8 cellular contexts compared by ENCODE assay signal in the genomic region with DNA sequence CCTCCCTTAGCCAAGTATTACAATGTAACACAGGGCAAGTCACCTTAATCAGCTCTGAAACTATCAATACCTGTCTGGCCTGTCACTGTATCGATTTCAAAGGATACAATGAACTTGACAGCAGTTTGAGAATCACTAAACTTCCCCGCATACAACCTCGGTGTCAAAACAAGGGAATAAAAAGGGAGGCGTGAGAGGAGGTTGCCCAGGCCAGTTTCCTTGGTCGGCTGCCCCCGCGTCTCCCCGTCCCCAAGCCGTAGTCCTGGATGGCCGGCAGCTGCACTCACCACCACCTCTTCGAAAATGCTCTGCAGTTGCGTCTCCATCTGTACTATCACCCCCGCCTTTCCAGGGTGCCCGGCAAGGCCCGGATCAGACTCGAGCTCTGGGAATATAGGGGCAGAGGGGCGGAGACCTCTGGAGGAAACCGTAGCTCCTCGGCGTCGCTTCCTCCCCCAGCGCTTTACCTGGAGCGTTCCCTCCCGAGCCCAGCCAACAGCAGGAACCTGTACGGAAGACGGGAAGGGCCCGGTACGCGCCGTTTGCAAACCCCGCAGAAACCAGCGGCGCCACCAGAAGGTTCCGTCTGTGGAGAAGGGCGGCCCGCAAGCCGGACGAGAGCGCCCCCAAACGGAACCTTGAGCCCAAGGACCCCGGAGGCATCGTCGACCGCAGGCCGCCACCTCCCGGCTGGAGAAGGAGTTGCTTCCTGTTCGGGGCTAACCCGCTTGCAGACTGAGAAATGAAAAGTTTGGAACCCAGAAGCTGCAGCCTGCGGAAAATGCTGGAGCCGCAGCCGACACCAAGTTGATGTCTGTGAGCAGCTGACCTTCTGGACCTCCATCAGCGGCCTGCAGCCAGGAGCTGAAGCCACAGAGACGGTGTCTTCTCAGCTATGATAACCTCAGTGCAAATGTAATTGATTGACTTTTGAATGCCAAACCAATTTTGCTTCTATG. TPM values are rescaled to one million over a fixed set of nuclear protein-coding genes. Genes with fewer than 3 reads are reported as not detected.
DNase-seq lines count a peak whose midpoint lies in the region; ATAC-seq and TF ChIP-seq lines count a peak whose summit lies in the region.

A gene with protein sequence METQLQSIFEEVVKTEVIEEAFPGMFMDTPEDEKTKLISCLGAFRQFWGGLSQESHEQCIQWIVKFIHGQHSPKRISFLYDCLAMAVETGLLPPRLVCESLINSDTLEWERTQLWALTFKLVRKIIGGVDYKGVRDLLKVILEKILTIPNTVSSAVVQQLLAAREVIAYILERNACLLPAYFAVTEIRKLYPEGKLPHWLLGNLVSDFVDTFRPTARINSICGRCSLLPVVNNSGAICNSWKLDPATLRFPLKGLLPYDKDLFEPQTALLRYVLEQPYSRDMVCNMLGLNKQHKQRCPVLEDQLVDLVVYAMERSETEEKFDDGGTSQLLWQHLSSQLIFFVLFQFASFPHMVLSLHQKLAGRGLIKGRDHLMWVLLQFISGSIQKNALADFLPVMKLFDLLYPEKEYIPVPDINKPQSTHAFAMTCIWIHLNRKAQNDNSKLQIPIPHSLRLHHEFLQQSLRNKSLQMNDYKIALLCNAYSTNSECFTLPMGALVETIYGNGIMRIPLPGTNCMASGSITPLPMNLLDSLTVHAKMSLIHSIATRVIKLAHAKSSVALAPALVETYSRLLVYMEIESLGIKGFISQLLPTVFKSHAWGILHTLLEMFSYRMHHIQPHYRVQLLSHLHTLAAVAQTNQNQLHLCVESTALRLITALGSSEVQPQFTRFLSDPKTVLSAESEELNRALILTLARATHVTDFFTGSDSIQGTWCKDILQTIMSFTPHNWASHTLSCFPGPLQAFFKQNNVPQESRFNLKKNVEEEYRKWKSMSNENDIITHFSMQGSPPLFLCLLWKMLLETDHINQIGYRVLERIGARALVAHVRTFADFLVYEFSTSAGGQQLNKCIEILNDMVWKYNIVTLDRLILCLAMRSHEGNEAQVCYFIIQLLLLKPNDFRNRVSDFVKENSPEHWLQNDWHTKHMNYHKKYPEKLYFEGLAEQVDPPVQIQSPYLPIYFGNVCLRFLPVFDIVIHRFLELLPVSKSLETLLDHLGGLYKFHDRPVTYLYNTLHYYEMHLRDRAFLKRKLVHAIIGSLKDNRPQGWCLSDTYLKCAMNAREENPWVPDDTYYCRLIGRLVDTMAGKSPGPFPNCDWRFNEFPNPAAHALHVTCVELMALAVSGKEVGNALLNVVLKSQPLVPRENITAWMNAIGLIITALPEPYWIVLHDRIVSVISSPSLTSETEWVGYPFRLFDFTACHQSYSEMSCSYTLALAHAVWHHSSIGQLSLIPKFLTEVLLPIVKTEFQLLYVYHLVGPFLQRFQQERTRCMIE (N-terminal part only) (minus strand): TSS at position 519 of the 959 bp plus-strand sequence. CDS start 193 bp downstream, at position 326.

- DNase-seq in AG09319 (ENCODE audit: extremely low read depth, low read depth) (peak; percentile 86), NCI-H226 (peak; percentile 91), activated B cell treated with CpG ODN at 0.5 μM for 24 hours (peak; percentile 98), caudate nucleus (lab: John Stamatoyannopoulos, UW) (peak; percentile 34 to 98 (median 92)), immature natural killer cell (peak; percentile 91 to 94 (median 91)), spleen (peak; percentile 99)

- H3K4me3 Mint-ChIP-seq in activated B cell treated with CpG ODN at 0.5 μM for 24 hours (peak within 1 kb of the TSS; percentile 99), immature natural killer cell (peak within 1 kb of the TSS; percentile 97 to 100 (median 99))

- 0 to 1% (median 1%) methylated on average over 42 to 53 of the region's 53 CpGs for WGBS in spleen, 5 donors

- H3K4me1 ChIP-seq in spleen = peaks cover 17 to 47% (median 31%) of the 10 kb centered on the region in 6 donors

- TF ChIP-seq POLR2A in GM18951 (IDR thresholded peaks at IDR 0.05; ENCODE audit: extremely low read depth, insufficient read depth, insufficient read length) (peak; percentile 81), spleen (IDR thresholded peaks at IDR 0.05) (peak in 2 of 3 donors; percentile 32 to 77)

- H3K4me1 Mint-ChIP-seq in activated B cell treated with CpG ODN at 0.5 μM for 24 hours (peaks cover 31% of the 10 kb centered on the region), immature natural killer cell (peaks cover 33 to 36% of the 10 kb centered on the region in 2 donors)

- intact Hi-C loops in activated B cell treated with CpG ODN at 0.5 μM for 24 hours (cut with micrococcal nuclease) = loop anchor here (1.0 to 5.0 kb wide), 10 partner anchors 55 to 1187 kb away; a partner anchor contains a TSS
- intact Hi-C loops in spleen (cut with DNase I; ENCODE audit: low total_unique reads) = no loop called here

- peak within 1 kb of the TSS; percentile 94 for H3K27ac Mint-ChIP-seq in activated B cell treated with CpG ODN at 0.5 μM for 24 hours
- H3K27ac Mint-ChIP-seq in immature natural killer cell = peak within 1 kb of the TSS; percentile 91 to 96 (median 94)

- ATAC-seq in HG03196 (IDR thresholded peaks at IDR 0.05; ENCODE audit: unreplicated experiment) (peak; percentile 97), activated B cell treated with CpG ODN at 0.5 μM for 24 hours (ENCODE audit: low read depth) (peak; percentile 95)

- POLR2A ChIA-PET in activated B cell treated with CpG ODN at 0.5 μM for 24 hours (lab: Charles Lee) = interaction anchor here (0.5 to 1.5 kb wide), 14 partner anchors 9 to 639 kb away, joined by 3 to 6 read pairs (median 3); a partner anchor contains a TSS

- H3K9me3 Mint-ChIP-seq in activated B cell treated with CpG ODN at 0.5 μM for 24 hours (no peaks in the 10 kb centered on the region), immature natural killer cell (no peaks in the 10 kb centered on the region)

- H3K9me3 ChIP-seq in spleen = no peaks in the 10 kb centered on the region

- H3K4me3 ChIP-seq in spleen = peak within 1 kb of the TSS; percentile 54 to 94 (median 84)

- CTCF ChIA-PET in activated B cell treated with CpG ODN at 0.5 μM for 24 hours (lab: Charles Lee) = interaction anchor here (0.7 to 3.6 kb wide), 23 partner anchors 9 to 743 kb away, joined by 3 to 21 read pairs (median 5); a partner anchor contains a TSS

- H3K27me3 Mint-ChIP-seq in activated B cell treated with CpG ODN at 0.5 μM for 24 hours (no peaks in the 10 kb centered on the region), immature natural killer cell (ENCODE audit: low read depth in 3 of 3) (peaks cover 0 to 6% (median 4%) of the 10 kb centered on the region in 3 donors)

- no peak; the same call in none of the 2 replicates for TF ChIP-seq CTCF in AG09319 (IDR thresholded peaks at IDR 0.05; ENCODE audit: low read depth, low read length)
- TF ChIP-seq CTCF in activated B cell treated with CpG ODN at 0.5 μM for 24 hours (IDR thresholded peaks at IDR 0.05) = peak; percentile 62
- TF ChIP-seq CTCF in spleen (IDR thresholded peaks at IDR 0.05 in 8 of 11, conservative IDR thresholded peaks at IDR 0.05 in 3 of 11) = peak; percentile 81 to 97 (median 94)

- H3K27ac ChIP-seq in caudate nucleus (ENCODE audit: low read depth, low read length) (peak within 1 kb of the TSS; percentile 72), spleen (peak within 1 kb of the TSS; percentile 1 to 89 (median 80))

- H3K27me3 ChIP-seq in spleen (replicated peaks in 1 of 7) = no peaks in the 10 kb centered on the region

- H3K36me3 Mint-ChIP-seq in activated B cell treated with CpG ODN at 0.5 μM for 24 hours (ENCODE audit: low read depth) (peaks cover 31% of the 10 kb centered on the region), immature natural killer cell (peaks cover 8% of the 10 kb centered on the region in 3 donors)

- H3K36me3 ChIP-seq in spleen = peaks cover 0 to 37% (median 26%) of the 10 kb centered on the region in 6 donors

- in situ Hi-C loops in GM18951 (cut with MboI; ENCODE audit: low sequenced_read_pairs, unreplicated experiment) = no loop called here

RNA-seq across cellular contexts. Expression of the gene that starts here (rescaled TPM):
- 45.3 and 51.0 TPM in 2 replicates for total RNA-seq in activated B cell treated with CpG ODN at 0.5 μM for 24 hours
- 10 to 100 TPM in 1 of 3 donors, 1 to 10 TPM in 2; 5.9 to 18.0 (median 9.5) TPM for polyA plus RNA-seq in immature natural killer cell
- total RNA-seq in spleen = 10 to 100 TPM; 33.2 to 52.6 (median 42.3) TPM
- 10 to 100 TPM; 15.3 to 22.4 (median 16.7) TPM for polyA plus RNA-seq in spleen

Comparison
In these comparisons a context has a peak if more than half of its experiments do, and no peak if none do; other contexts are left out.
1. Peak in every context shown above with its lines: DNase-seq, ATAC-seq, H3K4me3 ChIP-seq and H3K27ac ChIP-seq.